In genomic region chr10:10333622-10334021, GRCh38 we compare ENCODE assay signal across 6 cellular contexts.
"Had no signal": no experiment of that assay in that cellular context is flagged by ENCODE, and none has a peak within 500 bp of the region (broad histone marks: within the 10 kb centered on the region; RNA-seq: fewer than 3 reads in every experiment).

No MANE protein-coding gene starts in this region.

- DNase-seq: H9, HCEC 1CT had no signal

- H3K4me1 Mint-ChIP-seq: IgD-negative memory B cell had no signal

- ATAC-seq: GM23338, HepG2 had no signal

- H3K36me3 Mint-ChIP-seq: IgD-negative memory B cell had no signal

- H3K4me3 Mint-ChIP-seq: GM23338, H9, IgD-negative memory B cell had no signal

- H3K27ac ChIP-seq: HL-60 had no signal

- H3K27me3 Mint-ChIP-seq: IgD-negative memory B cell had no signal

- H2AFZ ChIP-seq: GM23338 had no signal

- H3K4me3 ChIP-seq: GM23338 had no signal

- H3K27ac Mint-ChIP-seq: GM23338, H9, IgD-negative memory B cell had no signal
